1 cellular context compared by ENCODE assay signal in genomic region chr19:12000152-12000981, GRCh38.
TF ChIP-seq lines count a peak whose summit lies in the region.

No MANE protein-coding gene starts in this region.

TF ChIP-seq in GM12878, 131 proteins besides CTCF, POLR2A, EP300 and RAD21 (continues in another document):
- TF ChIP-seq PAX5 (IDR thresholded peaks at IDR 0.05; ENCODE audit: borderline replicate concordance, low read depth, low read length) (peak; percentile 80; the same call in 1 of the 2 replicates), RBBP5 (conservative IDR thresholded peaks at IDR 0.05) (no peak), NRF1 (conservative IDR thresholded peaks at IDR 0.05; ENCODE audit: low read depth, low read length) (no peak), IKZF2 (IDR thresholded peaks at IDR 0.05) (peak; percentile 91 to 94), E2F8 (IDR thresholded peaks at IDR 0.05; ENCODE audit: low read depth, partially characterized antibody) (peak; percentile 22), PBX3 (IDR thresholded peaks at IDR 0.05; ENCODE audit: insufficient replicate concordance, low read depth, low read length) (peak; percentile 26), CBFB (IDR thresholded peaks at IDR 0.05; ENCODE audit: low read depth) (peak; percentile 63; the same call in 1 of the 2 replicates), POLR2AphosphoS5 (IDR thresholded peaks at IDR 0.05; ENCODE audit: low read length) (no peak), GATAD2B (conservative IDR thresholded peaks at IDR 0.05; ENCODE audit: low read depth) (peak; percentile 50; the same call in 1 of the 2 replicates), MEF2B (IDR thresholded peaks at IDR 0.05; ENCODE audit: partially characterized antibody, poor library complexity, severe bottlenecking) (peak; percentile 97), ZNF24 (IDR thresholded peaks at IDR 0.05) (peak; percentile 79), TARDBP (IDR thresholded peaks at IDR 0.05; ENCODE audit: borderline replicate concordance) (no peak), JUNB (IDR thresholded peaks at IDR 0.05) (peak; percentile 91), KLF5 (IDR thresholded peaks at IDR 0.05; ENCODE audit: partially characterized antibody) (peak; percentile 28), MTA2 (IDR thresholded peaks at IDR 0.05; ENCODE audit: low read depth) (peak; percentile 99), NBN (IDR thresholded peaks at IDR 0.05) (peak; percentile 91), YBX1 (IDR thresholded peaks at IDR 0.05) (no peak), CBX5 (IDR thresholded peaks at IDR 0.05; ENCODE audit: low read depth) (peak; percentile 62; the same call in 1 of the 2 replicates), CHD2 (IDR thresholded peaks at IDR 0.05; ENCODE audit: borderline replicate concordance, low read depth, low read length) (no peak), POLR2AphosphoS2 (IDR thresholded peaks at IDR 0.05; ENCODE audit: low read depth, low read length) (no peak), RELB (IDR thresholded peaks at IDR 0.05; ENCODE audit: low read depth) (peak; percentile 89), ZSCAN29 (IDR thresholded peaks at IDR 0.05) (no peak), GABPA (IDR thresholded peaks at IDR 0.05; ENCODE audit: low read depth) (0 out of 2 replicates have a peak, but pooled peaks have one; percentile 39), ZNF384 (IDR thresholded peaks at IDR 0.05; ENCODE audit: borderline replicate concordance, low read depth, low read length) (peak; percentile 82), CEBPB (IDR thresholded peaks at IDR 0.05; ENCODE audit: borderline replicate concordance in 1 of 2, low read depth in 2 of 2, low read length in 2 of 2) (no peak), POU2F2 (IDR thresholded peaks at IDR 0.05; ENCODE audit: borderline replicate concordance, low read depth, low read length) (no peak), SMAD1 (IDR thresholded peaks at IDR 0.05; ENCODE audit: low read depth, partially characterized antibody) (peak; percentile 69), SUPT20H (IDR thresholded peaks at IDR 0.05; ENCODE audit: borderline replicate concordance, control insufficient read depth, low read depth, low read length) (no peak), ZBED1 (IDR thresholded peaks at IDR 0.05; ENCODE audit: borderline replicate concordance) (peak; percentile 55; the same call in 1 of the 2 replicates), RUNX3 (IDR thresholded peaks at IDR 0.05; ENCODE audit: low read length) (peak; percentile 96), PRDM15 (CRISPR knock-in tag; IDR thresholded peaks at IDR 0.05) (no peak), NFIC (IDR thresholded peaks at IDR 0.05; ENCODE audit: low read depth, low read length) (peak; percentile 83), RAD51 (IDR thresholded peaks at IDR 0.05) (peak; percentile 47; the same call in 1 of the 2 replicates), NR2F1 (conservative IDR thresholded peaks at IDR 0.05) (peak; percentile 97), TCF12 (IDR thresholded peaks at IDR 0.05; ENCODE audit: low read depth, low read length) (no peak), PAX8 (IDR thresholded peaks at IDR 0.05) (peak; percentile 75; the same call in 1 of the 2 replicates), IKZF1 (conservative IDR thresholded peaks at IDR 0.05) (peak; percentile 76), SIN3A (IDR thresholded peaks at IDR 0.05; ENCODE audit: low read depth, low read length) (0 out of 2 replicates have a peak, but pooled peaks have one; percentile 33), BACH1 (IDR thresholded peaks at IDR 0.05; ENCODE audit: borderline replicate concordance) (peak; percentile 71; the same call in 1 of the 2 replicates), ZNF217 (IDR thresholded peaks at IDR 0.05) (peak; percentile 78; the same call in 1 of the 2 replicates), JUND (IDR thresholded peaks at IDR 0.05; ENCODE audit: low read depth, low read length) (peak; percentile 77), SKIL (IDR thresholded peaks at IDR 0.05; ENCODE audit: low read depth, poor library complexity, severe bottlenecking) (peak; percentile 94), CREB1 (IDR thresholded peaks at IDR 0.05; ENCODE audit: low read depth) (0 out of 2 replicates have a peak, but pooled peaks have one; percentile 18), BCL11A (IDR thresholded peaks at IDR 0.05; ENCODE audit: low read depth, low read length) (peak; percentile 43; the same call in 1 of the 2 replicates), FOXM1 (IDR thresholded peaks at IDR 0.05; ENCODE audit: low read depth, low read length) (peak; percentile 67; the same call in 1 of the 2 replicates), ATF7 (IDR thresholded peaks at IDR 0.05; ENCODE audit: low read depth) (peak; percentile 91), ZNF592 (IDR thresholded peaks at IDR 0.05) (peak; percentile 32; the same call in 1 of the 2 replicates)
